1 cellular context compared by ENCODE assay signal in genomic region chr6:33585403-33586107, GRCh38.
TF ChIP-seq lines count a peak whose summit lies in the region.

No MANE protein-coding gene starts in this region.

TF ChIP-seq in HepG2, 621 proteins besides CTCF, POLR2A, EP300 and RAD21 (continued from another document and continues in another):
- TF ChIP-seq ARID5B (CRISPR knock-in tag; IDR thresholded peaks at IDR 0.05): peak; percentile 47
- 0 out of 2 replicates have a peak, but pooled peaks have one; percentile 30 for TF ChIP-seq ZBTB49 (CRISPR knock-in tag; IDR thresholded peaks at IDR 0.05; ENCODE audit: borderline replicate concordance)
- TF ChIP-seq NFYC (CRISPR knock-in tag; IDR thresholded peaks at IDR 0.05): 0 out of 2 replicates have a peak, but pooled peaks have one; percentile 22
- peak; percentile 70; the same call in 1 of the 2 replicates for TF ChIP-seq NCOA1 (CRISPR knock-in tag; IDR thresholded peaks at IDR 0.05)
- TF ChIP-seq ZNF850 (CRISPR knock-in tag; conservative IDR thresholded peaks at IDR 0.05): no peak
- TF ChIP-seq ZZZ3 (CRISPR knock-in tag; IDR thresholded peaks at IDR 0.05; ENCODE audit: borderline replicate concordance): no peak
- TF ChIP-seq DMTF1 (CRISPR knock-in tag; IDR thresholded peaks at IDR 0.05): no peak
- peak; percentile 68 for TF ChIP-seq GATAD2A (CRISPR knock-in tag; IDR thresholded peaks at IDR 0.05)
- TF ChIP-seq RNF219 (CRISPR knock-in tag; IDR thresholded peaks at IDR 0.05): no peak
- TF ChIP-seq REXO4 (CRISPR knock-in tag; IDR thresholded peaks at IDR 0.05; ENCODE audit: borderline replicate concordance): no peak
- TF ChIP-seq TAF15 (IDR thresholded peaks at IDR 0.05; ENCODE audit: low read depth, low read length, poor library complexity, severe bottlenecking): no peak
- peak; percentile 63; the same call in 1 of the 2 replicates for TF ChIP-seq SSRP1 (CRISPR knock-in tag; IDR thresholded peaks at IDR 0.05)
- TF ChIP-seq CAMTA2 (CRISPR knock-in tag; IDR thresholded peaks at IDR 0.05; ENCODE audit: borderline replicate concordance): no peak
- no peak for TF ChIP-seq ELK4 (CRISPR knock-in tag; IDR thresholded peaks at IDR 0.05; ENCODE audit: borderline replicate concordance)
- TF ChIP-seq ZNF10 (CRISPR knock-in tag; IDR thresholded peaks at IDR 0.05; ENCODE audit: borderline replicate concordance, low read depth): no peak
- TF ChIP-seq ZNF710 (CRISPR knock-in tag; IDR thresholded peaks at IDR 0.05; ENCODE audit: borderline replicate concordance): no peak
- no peak for TF ChIP-seq ZNF704 (CRISPR knock-in tag; IDR thresholded peaks at IDR 0.05; ENCODE audit: borderline replicate concordance)
- TF ChIP-seq ZNF510 (CRISPR knock-in tag; IDR thresholded peaks at IDR 0.05; ENCODE audit: low read depth): 0 out of 2 replicates have a peak, but pooled peaks have one; percentile 46
- TF ChIP-seq GMEB2 (CRISPR knock-in tag; IDR thresholded peaks at IDR 0.05; ENCODE audit: low read depth): no peak
- peak; percentile 86; the same call in 1 of the 2 replicates for TF ChIP-seq SMAD1 (CRISPR knock-in tag; IDR thresholded peaks at IDR 0.05; ENCODE audit: borderline replicate concordance, low read depth)
- no peak for TF ChIP-seq ZNF264 (CRISPR knock-in tag; IDR thresholded peaks at IDR 0.05)
- peak; percentile 13; the same call in 1 of the 2 replicates for TF ChIP-seq FOXA3 (CRISPR knock-in tag; IDR thresholded peaks at IDR 0.05)
- TF ChIP-seq KMT2B (CRISPR knock-in tag; IDR thresholded peaks at IDR 0.05): peak; percentile 46; the same call in 1 of the 2 replicates
- TF ChIP-seq RBM39 (IDR thresholded peaks at IDR 0.05; ENCODE audit: low read depth, low read length, poor library complexity, severe bottlenecking): peak; percentile 21
- TF ChIP-seq ZNF746 (CRISPR knock-in tag; IDR thresholded peaks at IDR 0.05): no peak
- TF ChIP-seq MED1 (CRISPR knock-in tag; IDR thresholded peaks at IDR 0.05): no peak
- peak; percentile 81; the same call in 1 of the 2 replicates for TF ChIP-seq ZBTB26 (CRISPR knock-in tag; IDR thresholded peaks at IDR 0.05; ENCODE audit: borderline replicate concordance)
- TF ChIP-seq ZNF317 (CRISPR knock-in tag; IDR thresholded peaks at IDR 0.05): no peak
- TF ChIP-seq MLX (CRISPR knock-in tag; IDR thresholded peaks at IDR 0.05): peak; percentile 42; the same call in 1 of the 2 replicates
- TF ChIP-seq CERS6 (CRISPR knock-in tag; IDR thresholded peaks at IDR 0.05): no peak
- TF ChIP-seq ZSCAN22 (CRISPR knock-in tag; IDR thresholded peaks at IDR 0.05): no peak
